In genomic region chr5:135289651-135290050, GRCh38 we compare ENCODE assay signal across 20 cellular contexts.
DNase-seq lines count a peak whose midpoint lies in the region; ATAC-seq, FAIRE-seq and TF ChIP-seq lines count a peak whose summit lies in the region.
"Had no signal": no experiment of that assay in that cellular context is flagged by ENCODE, and none has a peak within 500 bp of the region (broad histone marks: within the 10 kb centered on the region; RNA-seq: fewer than 3 reads in every experiment).

No MANE protein-coding gene starts in this region.

- TF ChIP-seq CTCF in IMR-90 (conservative IDR thresholded peaks at IDR 0.05; ENCODE audit: low read depth, low read length): no peak
- no peak for TF ChIP-seq CTCF in K562 (IDR thresholded peaks at IDR 0.05 in 2 of 3, conservative IDR thresholded peaks at IDR 0.05 in 1 of 3; ENCODE audit: insufficient read depth in 2 of 3, low read depth in 1 of 3, low read length in 3 of 3)
- TF ChIP-seq CTCF in heart right ventricle (IDR thresholded peaks at IDR 0.05): no peak

- no peak overlapping the region for H3K4me3 ChIP-seq in IMR-90 (ENCODE audit: insufficient read depth, low read depth, low read length)
- no peak overlapping the region for H3K4me3 ChIP-seq in K562
- no peak overlapping the region for H3K4me3 ChIP-seq in small intestine (ENCODE audit: low read depth in 1 of 2, low read length in 2 of 2)
- no peak overlapping the region for H3K4me3 ChIP-seq in heart right ventricle
- H3K4me3 ChIP-seq: A549, GM23338 had no signal

- H3K9me3 ChIP-seq in IMR-90 (ENCODE audit: control insufficient read depth, insufficient read depth, low read length) (no peaks in the 10 kb centered on the region), K562 (replicated peaks; ENCODE audit: control insufficient read depth, insufficient read depth, low read depth, low read length) (0 out of 2 replicates have a peak, but pooled peaks cover 2% of the 10 kb centered on the region), small intestine (ENCODE audit: control insufficient read depth, low read depth) (no peaks in the 10 kb centered on the region), heart right ventricle (peaks cover 0 to 12% (median 0%) of the 10 kb centered on the region in 11 donors)

- in situ Hi-C loops in IMR-90 (cut with MboI; ENCODE audit: low sequenced_read_pairs) (no loop called here), K562 (cut with MboI) (no loop called here)

- H3K9me1 ChIP-seq in IMR-90 (ENCODE audit: insufficient read depth, low read length) (no peaks in the 10 kb centered on the region), K562 (ENCODE audit: control insufficient read depth, insufficient read depth, low read length) (no peaks in the 10 kb centered on the region)

- no peak overlapping the region for H3K4ac ChIP-seq in IMR-90 (ENCODE audit: low read depth, low read length)

- H4K20me1 ChIP-seq in IMR-90 (ENCODE audit: insufficient read depth, low read length) (no peaks in the 10 kb centered on the region), K562 (replicated peaks; ENCODE audit: control insufficient read depth, insufficient read depth, low read length) (no peaks in the 10 kb centered on the region)

- TF ChIP-seq POLR2A in IMR-90 (IDR thresholded peaks at IDR 0.05; ENCODE audit: low read depth, low read length) (no peak), K562 (conservative IDR thresholded peaks at IDR 0.05) (no peak)

- H3K27me3 ChIP-seq in IMR-90 (ENCODE audit: control insufficient read depth, insufficient read depth, low read length) (no peaks in the 10 kb centered on the region), K562 (ENCODE audit: control insufficient read depth in 2 of 2, insufficient read depth in 2 of 2, low read length in 2 of 2) (no peaks in the 10 kb centered on the region), small intestine (ENCODE audit: control insufficient read depth in 2 of 2, insufficient read depth in 2 of 2, low read length in 2 of 2) (no peaks in the 10 kb centered on the region), heart right ventricle (peaks cover 0 to 17% (median 0%) of the 10 kb centered on the region in 7 donors)

- H2AK5ac ChIP-seq in IMR-90 (ENCODE audit: low read depth, low read length): 0 out of 2 replicates have a peak overlapping the region, but pooled peaks have one; percentile 51

- H3K36me3 ChIP-seq in IMR-90 (ENCODE audit: control insufficient read depth, insufficient read depth, low read length): no peaks in the 10 kb centered on the region
- no peaks in the 10 kb centered on the region for H3K36me3 ChIP-seq in K562 (ENCODE audit: control insufficient read depth, insufficient read depth, low read length)
- H3K36me3 ChIP-seq in small intestine (ENCODE audit: control insufficient read depth in 2 of 2, insufficient read depth in 2 of 2, low read length in 2 of 2): no peaks in the 10 kb centered on the region
- no peaks in the 10 kb centered on the region for H3K36me3 ChIP-seq in heart right ventricle

- no TSS peak for BruUV-seq in IMR-90 (replicated peaks; lab: Mats Ljungman, UMichigan)
- BruUV-seq in K562 (replicated peaks; lab: Mats Ljungman, UMichigan): no TSS peak

- H2AK9ac ChIP-seq in IMR-90 (replicated peaks; ENCODE audit: low read depth, low read length, poor library complexity): no peak overlapping the region

- CTCF ChIA-PET in IMR-90 (lab: Yijun Ruan, JAX) (no interaction called here), K562 (lab: Yijun Ruan, JAX; ENCODE audit: low intra/inter-chr PET ratio) (no interaction called here)

- peak; percentile 88 for FAIRE-seq in G401.6 (lab: Jason Lieb, UNC)
- no peak for FAIRE-seq in K562 (lab: Jason Lieb, UNC)
- peak; percentile 15 for FAIRE-seq in small intestine (lab: Jason Lieb, UNC)
- FAIRE-seq: A549, GM12891, H54 had no signal

- H3K56ac ChIP-seq in IMR-90 (ENCODE audit: extremely low read depth, insufficient read depth, low read length): no peak overlapping the region

- H3K23ac ChIP-seq in IMR-90 (ENCODE audit: low read depth, low read length): no peak overlapping the region

- TF ChIP-seq RAD21 in IMR-90 (IDR thresholded peaks at IDR 0.05; ENCODE audit: low read length) (no peak), K562 (CRISPR knock-in tag; conservative IDR thresholded peaks at IDR 0.05 in 1 of 2, IDR thresholded peaks at IDR 0.05 in 1 of 2) (no peak)

- H3K79me2 ChIP-seq in K562 (ENCODE audit: control insufficient read depth, insufficient read depth, low read length): no peaks in the 10 kb centered on the region

- H3K14ac ChIP-seq in IMR-90 (replicated peaks; ENCODE audit: low read depth, low read length): no peak overlapping the region

- no peak overlapping the region for H4K8ac ChIP-seq in IMR-90 (ENCODE audit: low read depth in 2 of 2, low read length in 2 of 2)

- DNase-seq in IMR-90 (no peak), K562 (ENCODE audit: extremely low read depth in 1 of 4, low spot score in 3 of 4) (no peak), small intestine (no peak), heart right ventricle (no peak), NCI-H1092 (lab: John Stamatoyannopoulos, UW) (no peak), germinal center (ENCODE audit: low spot score) (no peak)
- DNase-seq: AML-193; Calu3; CD8-positive, alpha-beta T cell; DMS 273 treated with DMSO at 0.1 percent for 48 hours; DMS53; DND-41; EL; HCEC 1CT had no signal

- H3K4me1 ChIP-seq in IMR-90 (ENCODE audit: control insufficient read depth, insufficient read depth, low read length) (peaks cover 3% of the 10 kb centered on the region), K562 (replicated peaks in 1 of 2; ENCODE audit: control insufficient read depth in 2 of 2, insufficient read depth in 2 of 2, low read length in 2 of 2) (peaks cover 0 to 4% of the 10 kb centered on the region in 2 experiments; a peak in 2 of 5 replicates), small intestine (ENCODE audit: control insufficient read depth in 2 of 2, insufficient read depth in 1 of 2, low read depth in 1 of 2, low read length in 1 of 2) (no peaks in the 10 kb centered on the region), heart right ventricle (peaks cover 0 to 4% (median 0%) of the 10 kb centered on the region in 9 donors)
- H3K4me1 ChIP-seq: A549 had no signal

- H2BK20ac ChIP-seq in IMR-90 (ENCODE audit: low read depth, low read length): no peak overlapping the region

- H3K4me2 ChIP-seq in IMR-90 (ENCODE audit: low read depth, low read length): no peak overlapping the region
- no peak overlapping the region for H3K4me2 ChIP-seq in K562 (ENCODE audit: insufficient read depth, low read length)
- H3K4me2 ChIP-seq: A549, GM23338 had no signal

- no peak overlapping the region for H2BK5ac ChIP-seq in IMR-90 (ENCODE audit: low read depth, low read length, poor library complexity, severe bottlenecking)

- ATAC-seq in IMR-90 (ENCODE audit: low read depth) (no peak; the same call in 1 of the 2 replicates), K562 (no peak), HG03025 (IDR thresholded peaks at IDR 0.05; ENCODE audit: low FRiP score, unreplicated experiment) (no peak), heart right ventricle (no peak)
- ATAC-seq: A549; CD8-positive, alpha-beta T cell; GM23338 had no signal

- H4K5ac ChIP-seq in IMR-90 (ENCODE audit: low read depth, low read length): no peak overlapping the region

- H2BK15ac ChIP-seq in IMR-90 (ENCODE audit: low read depth, low read length): peak overlapping the region; percentile 44; the same call in 1 of the 3 replicates

- H3K27ac ChIP-seq in IMR-90 (ENCODE audit: insufficient read depth, low read length) (no peak overlapping the region), K562 (ENCODE audit: extremely low read depth, low read depth, low read length) (no peak overlapping the region), small intestine (ENCODE audit: low read depth in 1 of 2, low read length in 1 of 2) (no peak overlapping the region), heart right ventricle (no peak overlapping the region)
- H3K27ac ChIP-seq: A549 had no signal

- dilution Hi-C loops in IMR-90 (cut with HindIII; ENCODE audit: low sequenced_read_pairs, unreplicated experiment): no loop called here

- POLR2A ChIA-PET in IMR-90 (lab: Charles Lee; ENCODE audit: unreplicated experiment) (no interaction called here), K562 (lab: Yijun Ruan, JAX) (interaction anchor here (0.6 kb wide), 1 partner anchor 914 kb away, joined by 3 read pairs; no protein-coding TSS in a partner anchor)

- no peak overlapping the region for H2AFZ ChIP-seq in IMR-90 (replicated peaks; ENCODE audit: low read length, poor library complexity)
- H2AFZ ChIP-seq in K562 (ENCODE audit: low read depth, low read length): peak overlapping the region; percentile 72; the same call in 1 of the 2 replicates
- H2AFZ ChIP-seq: GM23338 had no signal

- no peaks in the 10 kb centered on the region for H3K79me1 ChIP-seq in IMR-90 (ENCODE audit: low read depth in 1 of 2, low read length in 2 of 2)

- H3K18ac ChIP-seq in IMR-90 (ENCODE audit: low read depth, low read length): peak overlapping the region; percentile 52

- H3K9ac ChIP-seq in IMR-90 (ENCODE audit: low read depth, low read length) (no peak overlapping the region), K562 (ENCODE audit: insufficient read depth in 1 of 2, low read depth in 2 of 2, low read length in 2 of 2) (no peak overlapping the region)

- H2BK120ac ChIP-seq in IMR-90 (ENCODE audit: low read depth, low read length): no peak overlapping the region

- no CpG with 5 or more reads among the region's 1 CpG for WGBS in IMR-90 (ENCODE audit: extremely low coverage in 2 of 2, insufficient read length in 1 of 2), 2 experiments
- WGBS in K562 (ENCODE audit: insufficient coverage, low coverage, missing lambda C conversion rate): 100% methylated on average over 1 of the region's 1 CpG
- WGBS in small intestine, 3 donors: 22 to 68% (median 42%) methylated on average over 1 of the region's 1 CpG
- WGBS in heart right ventricle, 2 donors: 85 to 94% methylated on average over 1 of the region's 1 CpG

- TF ChIP-seq EP300 in K562 (IDR thresholded peaks at IDR 0.05; ENCODE audit: low read length): no peak

- intact Hi-C loops in IMR-90 (cut with micrococcal nuclease): no loop called here
- intact Hi-C loops in K562 (cut with micrococcal nuclease): no loop called here
- intact Hi-C loops in heart right ventricle (cut with DNase I): no loop called here

- no peak overlapping the region; the same call in 1 of the 2 replicates for H4K91ac ChIP-seq in IMR-90 (ENCODE audit: insufficient read depth, low read depth, low read length)

TF ChIP-seq in IMR-90, 13 proteins besides CTCF, POLR2A, EP300 and RAD21 (continues in another document):
- TF ChIP-seq MAFK (IDR thresholded peaks at IDR 0.05; ENCODE audit: low read depth, low read length): no peak

TF ChIP-seq in K562, 482 proteins besides CTCF, POLR2A, EP300 and RAD21:
- TF ChIP-seq L3MBTL2 (IDR thresholded peaks at IDR 0.05) (no peak), ZNF780A (CRISPR knock-in tag; IDR thresholded peaks at IDR 0.05) (no peak), ZNF696 (CRISPR knock-in tag; conservative IDR thresholded peaks at IDR 0.05) (no peak)
